10 cellular contexts compared by ENCODE assay signal in genomic region chr6:125546827-125547226, GRCh38.
DNase-seq lines count a peak whose midpoint lies in the region; ATAC-seq and TF ChIP-seq lines count a peak whose summit lies in the region.
"Had no signal": no experiment of that assay in that cellular context is flagged by ENCODE, and none has a peak within 500 bp of the region (broad histone marks: within the 10 kb centered on the region; RNA-seq: fewer than 3 reads in every experiment).

No MANE protein-coding gene starts in this region.

- H3K9me3 ChIP-seq in prostate gland, result no peaks in the 10 kb centered on the region

- no peak for TF ChIP-seq POLR2A in prostate gland (IDR thresholded peaks at IDR 0.05)

- in situ Hi-C loops in SK-MEL-5 (cut with HindIII; ENCODE audit: low pct_unique_long_range_greater_than_20kb, low sequenced_read_pairs), result no loop called here

- H3K4me3 ChIP-seq in fibroblast of villous mesenchyme (ENCODE audit: low read depth, low read length) (no peak overlapping the region), prostate gland (no peak overlapping the region)

- peak; percentile 6 for TF ChIP-seq CTCF in fibroblast of villous mesenchyme (IDR thresholded peaks at IDR 0.05; ENCODE audit: insufficient read depth, low read depth, low read length)
- TF ChIP-seq CTCF in prostate gland (IDR thresholded peaks at IDR 0.05), result no peak

- 39% methylated on average over 5 of the region's 5 CpGs for WGBS in prostate gland

- H3K4me1 ChIP-seq in prostate gland (replicated peaks), result no peaks in the 10 kb centered on the region

- DNase-seq in A172 (ENCODE audit: low spot score) (peak; percentile 21), H4 (ENCODE audit: low spot score) (peak; percentile 64), SK-MEL-5 (ENCODE audit: low read depth, low spot score) (peak; percentile 91), fibroblast of villous mesenchyme (ENCODE audit: low read depth) (peak; percentile 5), prostate gland (ENCODE audit: low spot score) (no peak)
- no peak for DNase-seq in activated CD4-positive, alpha-beta T cell treated with anti-CD3 and anti-CD28 coated beads for 4 hours
- DNase-seq: activated CD8-positive, alpha-beta memory T cell treated with anti-CD3 and anti-CD28 coated beads, Interleukin-2, amount 50 U/mL, for 48 hours; stimulated activated naive B cell treated with anti-CD40 and anti-IgM and Interleukin-4, amounts not matched to agents 10 μg/mL and 1 μg/mL and 100 μg/mL, for 72 hours had no signal

- no peaks in the 10 kb centered on the region for H3K36me3 ChIP-seq in prostate gland

- H3K27ac ChIP-seq in prostate gland, result no peak overlapping the region

- no peaks in the 10 kb centered on the region for H3K27me3 ChIP-seq in prostate gland (replicated peaks; ENCODE audit: insufficient read depth)

- intact Hi-C loops in prostate gland (cut with DNase I), result no loop called here

- no peak for ATAC-seq in HG02763 (IDR thresholded peaks at IDR 0.05; ENCODE audit: unreplicated experiment)
- ATAC-seq in HG03097 (IDR thresholded peaks at IDR 0.05; ENCODE audit: low FRiP score, unreplicated experiment), result no peak
- ATAC-seq: stimulated activated naive B cell treated with anti-CD40 and anti-IgM and Interleukin-4, amounts not matched to agents 10 μg/mL and 1 μg/mL and 100 μg/mL, for 72 hours had no signal

Comparison
In these comparisons a context has a peak if more than half of its experiments do, and no peak if none do; other contexts are left out.
1. DNase-seq: peak in A172 (single experiment), H4 (single experiment), SK-MEL-5 (single experiment) and fibroblast of villous mesenchyme (single experiment); none in prostate gland (single experiment) and activated CD4-positive, alpha-beta T cell treated with anti-CD3 and anti-CD28 coated beads for 4 hours (0 of 2).